In genomic region chr4:121656269-121656641, GRCh38 we compare ENCODE assay signal across 9 cellular contexts. TPM values are rescaled to one million over a fixed set of nuclear protein-coding genes. Genes with fewer than 3 reads are reported as not detected.
DNase-seq lines count a peak whose midpoint lies in the region; ATAC-seq and TF ChIP-seq lines count a peak whose summit lies in the region.
"Had no signal": no experiment of that assay in that cellular context is flagged by ENCODE, and none has a peak within 500 bp of the region (broad histone marks: within the 10 kb centered on the region; RNA-seq: fewer than 3 reads in every experiment).

No MANE protein-coding gene starts in this region.

- H3K36me3 Mint-ChIP-seq in brain, result no peaks in the 10 kb centered on the region
- H3K36me3 Mint-ChIP-seq: activated naive CD8-positive, alpha-beta T cell treated with anti-CD3 and anti-CD28 coated beads, Interleukin-2, amount 10 ng/mL, durations not matched to agents 7 days and 5 days had no signal

- H3K9me3 Mint-ChIP-seq in brain, result no peaks in the 10 kb centered on the region
- H3K9me3 Mint-ChIP-seq: activated naive CD8-positive, alpha-beta T cell treated with anti-CD3 and anti-CD28 coated beads, Interleukin-2, amount 10 ng/mL, durations not matched to agents 7 days and 5 days had no signal

- no peaks in the 10 kb centered on the region for H3K27me3 ChIP-seq in tibial nerve

- TF ChIP-seq POLR2A in tibial nerve (IDR thresholded peaks at IDR 0.05), result no peak

- H3K27ac Mint-ChIP-seq in brain, result no peak overlapping the region
- H3K27ac Mint-ChIP-seq: activated naive CD8-positive, alpha-beta T cell treated with anti-CD3 and anti-CD28 coated beads, Interleukin-2, amount 10 ng/mL, durations not matched to agents 7 days and 5 days had no signal

- peak; percentile 39 to 64 for TF ChIP-seq CTCF in brain (conservative IDR thresholded peaks at IDR 0.05)
- TF ChIP-seq CTCF in tibial nerve (IDR thresholded peaks at IDR 0.05), result peak in 4 of 5 experiments; percentile 31 to 59 (median 34)

- intact Hi-C loops in left colon (cut with DNase I, micrococcal nuclease), result loop anchor here in 1 of 2 donors (10.0 kb wide), 1 partner anchor 281 kb away; no protein-coding TSS in a partner anchor

- H3K4me3 Mint-ChIP-seq in brain, result no peak overlapping the region
- H3K4me3 Mint-ChIP-seq: activated naive CD8-positive, alpha-beta T cell treated with anti-CD3 and anti-CD28 coated beads, Interleukin-2, amount 10 ng/mL, durations not matched to agents 7 days and 5 days had no signal

- DNase-seq in SKM-1 treated with dmso at 0.1 percent for 144 hours (lab: John Stamatoyannopoulos, UW; ENCODE audit: unreplicated experiment), result peak; percentile 9
- DNase-seq in SKM-1 (lab: John Stamatoyannopoulos, UW; ENCODE audit: unreplicated experiment), result no peak
- DNase-seq in NCI-H748 treated with DMSO at 0.1 percent for 48 hours (lab: John Stamatoyannopoulos, UW), result peak; percentile 14
- DNase-seq in left colon, result peak in 1 of 2 donors; percentile 36
- peak; percentile 45 to 75 for DNase-seq in tibial nerve (ENCODE audit: low spot score in 2 of 2)
- DNase-seq in activated effector memory CD4-positive, alpha-beta T cell treated with anti-CD3 and anti-CD28 coated beads, Interleukin-2, amount 50 U/mL, for 16 hours, result no peak
- DNase-seq: activated naive CD8-positive, alpha-beta T cell treated with anti-CD3 and anti-CD28 coated beads, Interleukin-2, amount 10 ng/mL, durations not matched to agents 7 days and 5 days had no signal

- WGBS in tibial nerve, 2 donors, result 36 to 41% methylated on average over 5 of the region's 5 CpGs

- H3K27ac ChIP-seq in tibial nerve, result peak overlapping the region in 1 of 4 donors; percentile 56

- H3K4me1 Mint-ChIP-seq in brain, result peaks cover 9% of the 10 kb centered on the region

- no peak for TF ChIP-seq EP300 in tibial nerve (IDR thresholded peaks at IDR 0.05)

- no peaks in the 10 kb centered on the region for H3K36me3 ChIP-seq in tibial nerve

- peaks cover 0 to 11% (median 0%) of the 10 kb centered on the region in 4 donors for H3K4me1 ChIP-seq in tibial nerve

- H3K4me3 ChIP-seq in tibial nerve, result no peak overlapping the region

- ATAC-seq in HG02759 (IDR thresholded peaks at IDR 0.05; ENCODE audit: unreplicated experiment), result peak; percentile 53
- ATAC-seq in left colon, result peak; percentile 65

- no peaks in the 10 kb centered on the region for H3K9me3 ChIP-seq in tibial nerve

- H3K27me3 Mint-ChIP-seq in brain, result peaks cover 3% of the 10 kb centered on the region

RNA-seq across cellular contexts. Expression of gene ANXA5, which starts 40.5 kb away (rescaled TPM):
- 268 TPM for polyA plus RNA-seq in brain (ENCODE audit: insufficient read depth, low read depth, low replicate concordance)
- total RNA-seq in left colon (10 to 100 TPM; 61.3 to 84.7 TPM), tibial nerve (100 to 1,000 TPM; 137 to 276 (median 267) TPM)

Comparison
In these comparisons a context has a peak if more than half of its experiments do, and no peak if none do; other contexts are left out.
1. DNase-seq: peak in SKM-1 treated with dmso at 0.1 percent for 144 hours (single experiment), NCI-H748 treated with DMSO at 0.1 percent for 48 hours (single experiment) and tibial nerve (2 of 2); none in SKM-1 (single experiment) and activated effector memory CD4-positive, alpha-beta T cell treated with anti-CD3 and anti-CD28 coated beads, Interleukin-2, amount 50 U/mL, for 16 hours (single experiment).